ENCODE assay signal across 8 cellular contexts in the genomic region with DNA sequence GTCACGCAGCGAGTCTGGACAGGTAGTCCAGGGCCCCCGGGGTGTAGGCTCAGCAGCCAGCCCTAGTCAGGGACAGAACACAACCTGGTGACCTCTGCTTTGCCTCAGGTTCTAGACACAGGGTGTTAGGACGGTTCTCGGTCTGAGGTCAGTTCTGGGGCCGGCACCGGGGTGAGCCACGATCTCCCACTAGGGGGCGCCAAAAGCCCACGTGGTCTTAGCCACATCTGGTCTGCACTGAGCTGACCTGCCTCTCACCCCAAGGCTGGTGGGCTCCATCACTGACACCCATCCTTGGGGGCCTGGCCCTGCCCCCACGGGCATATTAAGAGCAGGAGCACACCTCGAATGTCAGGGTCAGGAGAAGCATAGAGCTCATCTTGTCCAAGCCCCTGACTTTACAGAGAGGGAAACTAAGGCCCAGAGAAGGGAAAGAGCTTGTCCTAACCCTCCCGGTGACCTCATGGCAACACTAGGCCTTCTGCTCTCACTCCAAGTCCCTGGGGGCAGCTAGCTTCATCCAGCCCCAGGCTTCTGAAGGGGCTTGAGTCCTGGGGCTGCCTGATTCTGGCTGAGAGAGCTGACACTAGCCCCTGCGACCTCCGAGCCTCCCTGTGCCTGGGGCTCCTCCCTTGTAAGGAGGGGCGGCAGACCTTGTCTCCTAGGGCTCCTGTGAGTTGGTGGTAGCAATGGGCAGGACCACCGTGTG. TPM values are rescaled to one million over a fixed set of nuclear protein-coding genes. Genes with fewer than 3 reads are reported as not detected.
DNase-seq lines count a peak whose midpoint lies in the region; ATAC-seq and TF ChIP-seq lines count a peak whose summit lies in the region.

No MANE protein-coding gene starts in this region.

- H3K27me3 Mint-ChIP-seq in activated T-helper 2 cell treated with anti-CD3 and anti-CD28 coated beads, Interferon-gamma antibody, Interleukin-2, Interleukin-4, amounts not matched to agents 10 μg/mL and 5 μg/mL and 100 μg/mL, durations not matched to agents 14 hours and 24 hours and 36 hours (ENCODE audit: low read depth) = no peaks in the 10 kb centered on the region
- no peaks in the 10 kb centered on the region for H3K27me3 Mint-ChIP-seq in osteocyte (ENCODE audit: unreplicated experiment)

- TF ChIP-seq CTCF in osteocyte (IDR thresholded peaks at IDR 0.05) (peak; percentile 95), upper lobe of left lung (IDR thresholded peaks at IDR 0.05) (peak; percentile 86 to 95 (median 92))

- intact Hi-C loops in activated T-helper 2 cell treated with anti-CD3 and anti-CD28 coated beads, Interferon-gamma antibody, Interleukin-2, Interleukin-4, amounts not matched to agents 10 μg/mL and 5 μg/mL and 100 μg/mL, durations not matched to agents 14 hours and 24 hours and 36 hours (cut with micrococcal nuclease) = loop anchor here (5.0 to 10.0 kb wide), 2 partner anchors 54 to 59 kb away; no protein-coding TSS in a partner anchor

- no peak for TF ChIP-seq POLR2A in upper lobe of left lung (IDR thresholded peaks at IDR 0.05)

- no peak overlapping the region for H3K4me3 Mint-ChIP-seq in activated T-helper 2 cell treated with anti-CD3 and anti-CD28 coated beads, Interferon-gamma antibody, Interleukin-2, Interleukin-4, amounts not matched to agents 10 μg/mL and 5 μg/mL and 100 μg/mL, durations not matched to agents 14 hours and 24 hours and 36 hours (ENCODE audit: low read depth)
- no peak overlapping the region for H3K4me3 Mint-ChIP-seq in osteocyte (ENCODE audit: unreplicated experiment)

- H3K27ac ChIP-seq in upper lobe of left lung = no peak overlapping the region

- peak; percentile 71 for ATAC-seq in GM19025 (IDR thresholded peaks at IDR 0.05; ENCODE audit: low read depth, unreplicated experiment)
- ATAC-seq in upper lobe of left lung (ENCODE audit: low FRiP score in 2 of 2) = peak; percentile 75 to 87

- no peaks in the 10 kb centered on the region for H3K9me3 Mint-ChIP-seq in activated T-helper 2 cell treated with anti-CD3 and anti-CD28 coated beads, Interferon-gamma antibody, Interleukin-2, Interleukin-4, amounts not matched to agents 10 μg/mL and 5 μg/mL and 100 μg/mL, durations not matched to agents 14 hours and 24 hours and 36 hours
- H3K9me3 Mint-ChIP-seq in osteocyte (ENCODE audit: unreplicated experiment) = no peaks in the 10 kb centered on the region

- H3K4me3 ChIP-seq in upper lobe of left lung = no peak overlapping the region

- H3K9me3 ChIP-seq in upper lobe of left lung = no peaks in the 10 kb centered on the region

- DNase-seq in AML-193 (lab: John Stamatoyannopoulos, UW) (peak; percentile 15 to 21), HT1080 (ENCODE audit: low read depth) (peak; percentile 66), SHP77 (lab: John Stamatoyannopoulos, UW) (peak; percentile 63 to 77), foreskin melanocyte (peak; percentile 24), osteocyte (ENCODE audit: extremely low spot score, unreplicated experiment) (peak; percentile 93), upper lobe of left lung (peak; percentile 81 to 93)
- peak; percentile 69 for DNase-seq in activated T-helper 2 cell treated with anti-CD3 and anti-CD28 coated beads, Interferon-gamma antibody, Interleukin-2, Interleukin-4, amounts not matched to agents 10 μg/mL and 5 μg/mL and 100 μg/mL, durations not matched to agents 14 hours and 24 hours and 36 hours (ENCODE audit: low spot score)

- no peaks in the 10 kb centered on the region for H3K36me3 Mint-ChIP-seq in activated T-helper 2 cell treated with anti-CD3 and anti-CD28 coated beads, Interferon-gamma antibody, Interleukin-2, Interleukin-4, amounts not matched to agents 10 μg/mL and 5 μg/mL and 100 μg/mL, durations not matched to agents 14 hours and 24 hours and 36 hours (ENCODE audit: low read depth)
- H3K36me3 Mint-ChIP-seq in osteocyte (ENCODE audit: unreplicated experiment) = no peaks in the 10 kb centered on the region

- 39 to 72% methylated on average over 4 to 14 of the region's 17 CpGs for WGBS in upper lobe of left lung, 2 donors

- no peaks in the 10 kb centered on the region for H3K36me3 ChIP-seq in upper lobe of left lung

- peaks cover 24% of the 10 kb centered on the region for H3K4me1 Mint-ChIP-seq in activated T-helper 2 cell treated with anti-CD3 and anti-CD28 coated beads, Interferon-gamma antibody, Interleukin-2, Interleukin-4, amounts not matched to agents 10 μg/mL and 5 μg/mL and 100 μg/mL, durations not matched to agents 14 hours and 24 hours and 36 hours (ENCODE audit: low read depth)
- H3K4me1 Mint-ChIP-seq in osteocyte (ENCODE audit: unreplicated experiment) = peaks cover 8% of the 10 kb centered on the region

- H3K27me3 ChIP-seq in upper lobe of left lung = no peaks in the 10 kb centered on the region

- no peak for TF ChIP-seq EP300 in upper lobe of left lung (IDR thresholded peaks at IDR 0.05)

- peaks cover 0 to 7% (median 1%) of the 10 kb centered on the region in 4 donors for H3K4me1 ChIP-seq in upper lobe of left lung

- peak overlapping the region; percentile 40 for H3K27ac Mint-ChIP-seq in activated T-helper 2 cell treated with anti-CD3 and anti-CD28 coated beads, Interferon-gamma antibody, Interleukin-2, Interleukin-4, amounts not matched to agents 10 μg/mL and 5 μg/mL and 100 μg/mL, durations not matched to agents 14 hours and 24 hours and 36 hours
- no peak overlapping the region for H3K27ac Mint-ChIP-seq in osteocyte (ENCODE audit: unreplicated experiment)

RNA-seq across cellular contexts. Expression of a gene that starts 9.0 kb away (rescaled TPM):
- not detected in 2 replicates for total RNA-seq in HT1080 (2014; rRNA removed; shearing (Covaris generic))
- 0.03 TPM in 1 of 2 replicates, not detected in the other for polyA plus RNA-seq in HT1080 (2015; cell fraction: cytosol; rRNA removed)
- polyA plus RNA-seq in HT1080 (2015; cell fraction: nucleus; rRNA removed) = 0.12 TPM in 1 of 2 replicates, not detected in the other
- total RNA-seq in activated T-helper 2 cell treated with anti-CD3 and anti-CD28 coated beads, Interferon-gamma antibody, Interleukin-2, Interleukin-4, amounts not matched to agents 10 μg/mL and 5 μg/mL and 100 μg/mL, durations not matched to agents 14 hours and 24 hours and 36 hours = not detected in 2 replicates
- not detected in 2 replicates for total RNA-seq in osteocyte
- not detected for total RNA-seq in upper lobe of left lung

RNA-seq across cellular contexts. Expression of a gene that starts 43.6 kb away (rescaled TPM):
- total RNA-seq in HT1080 (2014; rRNA removed; shearing (Covaris generic)) = 20.2 and 21.0 TPM in 2 replicates
- polyA plus RNA-seq in HT1080 (2015; cell fraction: cytosol; rRNA removed) = 14.7 and 15.5 TPM in 2 replicates
- polyA plus RNA-seq in HT1080 (2015; cell fraction: nucleus; rRNA removed) = 34.1 and 36.8 TPM in 2 replicates
- 14.0 and 15.3 TPM in 2 replicates for total RNA-seq in activated T-helper 2 cell treated with anti-CD3 and anti-CD28 coated beads, Interferon-gamma antibody, Interleukin-2, Interleukin-4, amounts not matched to agents 10 μg/mL and 5 μg/mL and 100 μg/mL, durations not matched to agents 14 hours and 24 hours and 36 hours
- 4.1 and 4.7 TPM in 2 replicates for total RNA-seq in osteocyte
- 10 to 100 TPM in 4 of 6 donors, 1 to 10 TPM in 2; 3.1 to 17.2 (median 11.2) TPM for total RNA-seq in upper lobe of left lung

Comparison
In these comparisons a context has a peak if more than half of its experiments do, and no peak if none do; other contexts are left out.
1. DNase-seq: peak in every context shown above with its lines; median percentile 93 in osteocyte; 87 in upper lobe of left lung; 70 in SHP77; 69 in activated T-helper 2 cell treated with anti-CD3 and anti-CD28 coated beads, Interferon-gamma antibody, Interleukin-2, Interleukin-4, amounts not matched to agents 10 μg/mL and 5 μg/mL and 100 μg/mL, durations not matched to agents 14 hours and 24 hours and 36 hours; 66 in HT1080; 24 in foreskin melanocyte; 18 in AML-193.